1 cellular context compared by ENCODE assay signal in genomic region chr10:128125944-128126764, GRCh38.
TF ChIP-seq lines count a peak whose summit lies in the region.

Gene MKI67 (minus strand): TSS chr10:128126423. CDS start chr10:128125667, 756 bp downstream.

TF ChIP-seq in K562, 482 proteins besides CTCF, POLR2A, EP300 and RAD21 (continued from another document and continues in another):
- TF ChIP-seq HMBOX1 (IDR thresholded peaks at IDR 0.05): no peak
- no peak for TF ChIP-seq FOXA1 (IDR thresholded peaks at IDR 0.05; ENCODE audit: borderline replicate concordance)
- no peak for TF ChIP-seq MCM3 (IDR thresholded peaks at IDR 0.05)
- no peak for TF ChIP-seq TEAD4 (IDR thresholded peaks at IDR 0.05; ENCODE audit: low read length)
- no peak for TF ChIP-seq TEAD4 (CRISPR knock-in tag; IDR thresholded peaks at IDR 0.05; ENCODE audit: borderline replicate concordance)
- TF ChIP-seq MYNN (IDR thresholded peaks at IDR 0.05): no peak
- no peak for TF ChIP-seq MYNN (CRISPR knock-in tag; IDR thresholded peaks at IDR 0.05)
- peak; percentile 83; the same call in 1 of the 2 replicates for TF ChIP-seq EP400 (IDR thresholded peaks at IDR 0.05)
- TF ChIP-seq, protein P1, sequence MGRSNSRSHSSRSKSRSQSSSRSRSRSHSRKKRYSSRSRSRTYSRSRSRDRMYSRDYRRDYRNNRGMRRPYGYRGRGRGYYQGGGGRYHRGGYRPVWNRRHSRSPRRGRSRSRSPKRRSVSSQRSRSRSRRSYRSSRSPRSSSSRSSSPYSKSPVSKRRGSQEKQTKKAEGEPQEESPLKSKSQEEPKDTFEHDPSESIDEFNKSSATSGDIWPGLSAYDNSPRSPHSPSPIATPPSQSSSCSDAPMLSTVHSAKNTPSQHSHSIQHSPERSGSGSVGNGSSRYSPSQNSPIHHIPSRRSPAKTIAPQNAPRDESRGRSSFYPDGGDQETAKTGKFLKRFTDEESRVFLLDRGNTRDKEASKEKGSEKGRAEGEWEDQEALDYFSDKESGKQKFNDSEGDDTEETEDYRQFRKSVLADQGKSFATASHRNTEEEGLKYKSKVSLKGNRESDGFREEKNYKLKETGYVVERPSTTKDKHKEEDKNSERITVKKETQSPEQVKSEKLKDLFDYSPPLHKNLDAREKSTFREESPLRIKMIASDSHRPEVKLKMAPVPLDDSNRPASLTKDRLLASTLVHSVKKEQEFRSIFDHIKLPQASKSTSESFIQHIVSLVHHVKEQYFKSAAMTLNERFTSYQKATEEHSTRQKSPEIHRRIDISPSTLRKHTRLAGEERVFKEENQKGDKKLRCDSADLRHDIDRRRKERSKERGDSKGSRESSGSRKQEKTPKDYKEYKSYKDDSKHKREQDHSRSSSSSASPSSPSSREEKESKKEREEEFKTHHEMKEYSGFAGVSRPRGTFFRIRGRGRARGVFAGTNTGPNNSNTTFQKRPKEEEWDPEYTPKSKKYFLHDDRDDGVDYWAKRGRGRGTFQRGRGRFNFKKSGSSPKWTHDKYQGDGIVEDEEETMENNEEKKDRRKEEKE (IDR thresholded peaks at IDR 0.05; ENCODE audit: borderline replicate concordance in 1 of 2, control insufficient read depth in 1 of 2, low read depth in 2 of 2, low read length in 1 of 2): no peak
- peak; percentile 82 for TF ChIP-seq NFYB (IDR thresholded peaks at IDR 0.05; ENCODE audit: extremely low read depth, insufficient read length)
- TF ChIP-seq ELK3 (CRISPR knock-in tag; IDR thresholded peaks at IDR 0.05): no peak
- TF ChIP-seq ZNF146 (CRISPR knock-in tag; IDR thresholded peaks at IDR 0.05; ENCODE audit: unreplicated experiment): no peak
- no peak for TF ChIP-seq ERF (CRISPR knock-in tag; IDR thresholded peaks at IDR 0.05)
- TF ChIP-seq ZNF133 (CRISPR knock-in tag; IDR thresholded peaks at IDR 0.05): no peak
- no peak for TF ChIP-seq PHB (CRISPR knock-in tag; IDR thresholded peaks at IDR 0.05)
- no peak for TF ChIP-seq ZNF449 (CRISPR knock-in tag; IDR thresholded peaks at IDR 0.05)
- no peak for TF ChIP-seq CBFA2T2 (conservative IDR thresholded peaks at IDR 0.05)
- no peak for TF ChIP-seq ZNF561 (CRISPR knock-in tag; conservative IDR thresholded peaks at IDR 0.05)
- no peak for TF ChIP-seq ZNF347 (CRISPR knock-in tag; IDR thresholded peaks at IDR 0.05; ENCODE audit: low read depth)
- peak; percentile 41 for TF ChIP-seq PCBP1 (IDR thresholded peaks at IDR 0.05; ENCODE audit: low read depth, low read length, poor library complexity, severe bottlenecking)
- peak; percentile 34; the same call in 1 of the 2 replicates for TF ChIP-seq RB1 (IDR thresholded peaks at IDR 0.05; ENCODE audit: low read depth)
- no peak for TF ChIP-seq RAD51 (IDR thresholded peaks at IDR 0.05; ENCODE audit: borderline replicate concordance, low read depth)
- peak; percentile 27 for TF ChIP-seq CCNT2 (IDR thresholded peaks at IDR 0.05; ENCODE audit: borderline replicate concordance, extremely low read depth, insufficient read length, low read depth, low read length)
- no peak for TF ChIP-seq JUN (IDR thresholded peaks at IDR 0.05; ENCODE audit: borderline replicate concordance, low read depth, low read length)
- TF ChIP-seq JUN (CRISPR knock-in tag; IDR thresholded peaks at IDR 0.05; ENCODE audit: borderline replicate concordance): no peak
- no peak for TF ChIP-seq ZNF212 (CRISPR knock-in tag; IDR thresholded peaks at IDR 0.05)
- TF ChIP-seq NCOA1 (IDR thresholded peaks at IDR 0.05; ENCODE audit: low read depth): no peak
- TF ChIP-seq SRSF7 (optimal IDR thresholded peaks at IDR 0.05; ENCODE audit: low read depth, low read length): no peak
- TF ChIP-seq ZNF586 (CRISPR knock-in tag; conservative IDR thresholded peaks at IDR 0.05): no peak
- TF ChIP-seq MECOM (CRISPR knock-in tag; IDR thresholded peaks at IDR 0.05): no peak
- TF ChIP-seq FOSL1 (tag; conservative IDR thresholded peaks at IDR 0.05): no peak
- TF ChIP-seq CLOCK (CRISPR knock-in tag; IDR thresholded peaks at IDR 0.05; ENCODE audit: borderline replicate concordance): no peak
- no peak for TF ChIP-seq U2AF1 (optimal IDR thresholded peaks at IDR 0.05; ENCODE audit: low read depth, low read length)
- peak; percentile 7 for TF ChIP-seq SMAD1 (IDR thresholded peaks at IDR 0.05; ENCODE audit: low read depth, low read length, partially characterized antibody)
- TF ChIP-seq ZNF408 (CRISPR knock-in tag; IDR thresholded peaks at IDR 0.05; ENCODE audit: low read depth): no peak
- peak; percentile 48 for TF ChIP-seq TAF1 (IDR thresholded peaks at IDR 0.05; ENCODE audit: control insufficient read depth, extremely low read depth, insufficient read depth, low read length, severe bottlenecking)
- no peak for TF ChIP-seq DIDO1 (tag; IDR thresholded peaks at IDR 0.05; ENCODE audit: low read depth)
- TF ChIP-seq, protein P2, sequence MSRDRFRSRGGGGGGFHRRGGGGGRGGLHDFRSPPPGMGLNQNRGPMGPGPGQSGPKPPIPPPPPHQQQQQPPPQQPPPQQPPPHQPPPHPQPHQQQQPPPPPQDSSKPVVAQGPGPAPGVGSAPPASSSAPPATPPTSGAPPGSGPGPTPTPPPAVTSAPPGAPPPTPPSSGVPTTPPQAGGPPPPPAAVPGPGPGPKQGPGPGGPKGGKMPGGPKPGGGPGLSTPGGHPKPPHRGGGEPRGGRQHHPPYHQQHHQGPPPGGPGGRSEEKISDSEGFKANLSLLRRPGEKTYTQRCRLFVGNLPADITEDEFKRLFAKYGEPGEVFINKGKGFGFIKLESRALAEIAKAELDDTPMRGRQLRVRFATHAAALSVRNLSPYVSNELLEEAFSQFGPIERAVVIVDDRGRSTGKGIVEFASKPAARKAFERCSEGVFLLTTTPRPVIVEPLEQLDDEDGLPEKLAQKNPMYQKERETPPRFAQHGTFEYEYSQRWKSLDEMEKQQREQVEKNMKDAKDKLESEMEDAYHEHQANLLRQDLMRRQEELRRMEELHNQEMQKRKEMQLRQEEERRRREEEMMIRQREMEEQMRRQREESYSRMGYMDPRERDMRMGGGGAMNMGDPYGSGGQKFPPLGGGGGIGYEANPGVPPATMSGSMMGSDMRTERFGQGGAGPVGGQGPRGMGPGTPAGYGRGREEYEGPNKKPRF (IDR thresholded peaks at IDR 0.05; ENCODE audit: low read depth, low read length): no peak
- TF ChIP-seq, protein P3, sequence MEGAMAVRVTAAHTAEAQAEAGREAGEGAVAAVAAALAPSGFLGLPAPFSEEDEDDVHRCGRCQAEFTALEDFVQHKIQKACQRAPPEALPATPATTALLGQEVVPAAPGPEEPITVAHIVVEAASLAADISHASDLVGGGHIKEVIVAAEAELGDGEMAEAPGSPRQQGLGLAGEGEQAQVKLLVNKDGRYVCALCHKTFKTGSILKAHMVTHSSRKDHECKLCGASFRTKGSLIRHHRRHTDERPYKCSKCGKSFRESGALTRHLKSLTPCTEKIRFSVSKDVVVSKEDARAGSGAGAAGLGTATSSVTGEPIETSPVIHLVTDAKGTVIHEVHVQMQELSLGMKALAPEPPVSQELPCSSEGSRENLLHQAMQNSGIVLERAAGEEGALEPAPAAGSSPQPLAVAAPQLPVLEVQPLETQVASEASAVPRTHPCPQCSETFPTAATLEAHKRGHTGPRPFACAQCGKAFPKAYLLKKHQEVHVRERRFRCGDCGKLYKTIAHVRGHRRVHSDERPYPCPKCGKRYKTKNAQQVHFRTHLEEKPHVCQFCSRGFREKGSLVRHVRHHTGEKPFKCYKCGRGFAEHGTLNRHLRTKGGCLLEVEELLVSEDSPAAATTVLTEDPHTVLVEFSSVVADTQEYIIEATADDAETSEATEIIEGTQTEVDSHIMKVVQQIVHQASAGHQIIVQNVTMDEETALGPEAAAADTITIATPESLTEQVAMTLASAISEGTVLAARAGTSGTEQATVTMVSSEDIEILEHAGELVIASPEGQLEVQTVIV (CRISPR knock-in tag; IDR thresholded peaks at IDR 0.05; ENCODE audit: borderline replicate concordance): no peak
- peak; percentile 40 for TF ChIP-seq HNRNPLL (IDR thresholded peaks at IDR 0.05; ENCODE audit: low read depth, low read length, poor library complexity, severe bottlenecking)
- no peak for TF ChIP-seq ELF4 (CRISPR knock-in tag; IDR thresholded peaks at IDR 0.05)
- TF ChIP-seq ZNF445 (CRISPR knock-in tag; IDR thresholded peaks at IDR 0.05; ENCODE audit: low read depth): no peak
- TF ChIP-seq GABPB1 (CRISPR knock-in tag; IDR thresholded peaks at IDR 0.05): no peak; the same call in 1 of the 2 replicates
- TF ChIP-seq ZFP91 (CRISPR knock-in tag; IDR thresholded peaks at IDR 0.05): no peak
- TF ChIP-seq ILF3 (IDR thresholded peaks at IDR 0.05; ENCODE audit: borderline replicate concordance): no peak
- TF ChIP-seq ZNF274 (IDR thresholded peaks at IDR 0.05; ENCODE audit: borderline replicate concordance, low read depth, low read length): no peak
- no peak for TF ChIP-seq ZKSCAN1 (IDR thresholded peaks at IDR 0.05; ENCODE audit: low read depth, low read length)
- no peak for TF ChIP-seq ZNF76 (CRISPR knock-in tag; IDR thresholded peaks at IDR 0.05; ENCODE audit: borderline replicate concordance)
- TF ChIP-seq ATF1 (CRISPR knock-in tag; IDR thresholded peaks at IDR 0.05): no peak
- TF ChIP-seq ATF1 (tag; IDR thresholded peaks at IDR 0.05): 0 out of 2 replicates have a peak, but pooled peaks have one; percentile 18
- TF ChIP-seq FOXM1 (IDR thresholded peaks at IDR 0.05; ENCODE audit: low read depth): peak; percentile 98
- peak; percentile 99 for TF ChIP-seq FOXM1 (CRISPR knock-in tag; IDR thresholded peaks at IDR 0.05; ENCODE audit: low read depth)
- TF ChIP-seq CREB5 (CRISPR knock-in tag; IDR thresholded peaks at IDR 0.05): no peak
- no peak for TF ChIP-seq XRCC5 (IDR thresholded peaks at IDR 0.05; ENCODE audit: low read depth, low read length)
- TF ChIP-seq NELFE (IDR thresholded peaks at IDR 0.05; ENCODE audit: insufficient read depth, insufficient read length): no peak
- TF ChIP-seq HDAC1 (IDR thresholded peaks at IDR 0.05): peak in 1 of 2 experiments; percentile 58; a peak in 1 of 4 replicates
